In genomic region chr13:45339399-45339798, GRCh38 we compare ENCODE assay signal across 8 cellular contexts. TPM values are rescaled to one million over a fixed set of nuclear protein-coding genes. Genes with fewer than 3 reads are reported as not detected.
DNase-seq lines count a peak whose midpoint lies in the region; ATAC-seq and TF ChIP-seq lines count a peak whose summit lies in the region.

No MANE protein-coding gene starts in this region.

- H3K4me2 ChIP-seq in SK-N-SH: peak overlapping the region; percentile 97

- H3K36me3 ChIP-seq in SK-N-SH (replicated peaks in 1 of 2; ENCODE audit: control insufficient read depth in 1 of 2, insufficient read depth in 2 of 2, low read length in 1 of 2) (peaks cover 56 to 57% of the 10 kb centered on the region in 2 experiments), iPS-18a (ENCODE audit: control insufficient read depth, low read depth, low read length) (peaks cover 54% of the 10 kb centered on the region)

- peaks cover 78% of the 10 kb centered on the region for H3K36me3 Mint-ChIP-seq in activated T-helper 2 cell treated with anti-CD3 and anti-CD28 coated beads, Interferon-gamma antibody, Interleukin-2, Interleukin-4, amounts not matched to agents 10 μg/mL and 5 μg/mL and 100 μg/mL, durations not matched to agents 14 hours and 24 hours and 36 hours (ENCODE audit: low read depth)
- peaks cover 41 to 59% of the 10 kb centered on the region in 2 donors for H3K36me3 Mint-ChIP-seq in stimulated activated naive B cell treated with anti-CD40 and anti-IgM and Interleukin-4, amounts not matched to agents 10 μg/mL and 1 μg/mL and 100 μg/mL, for 72 hours

- no peak for TF ChIP-seq RAD21 in SK-N-SH (IDR thresholded peaks at IDR 0.05; ENCODE audit: low read length)

- intact Hi-C loops in activated T-helper 2 cell treated with anti-CD3 and anti-CD28 coated beads, Interferon-gamma antibody, Interleukin-2, Interleukin-4, amounts not matched to agents 10 μg/mL and 5 μg/mL and 100 μg/mL, durations not matched to agents 14 hours and 24 hours and 36 hours (cut with micrococcal nuclease): no loop called here

- CTCF ChIA-PET in SK-N-SH (lab: Yijun Ruan, JAX): interaction anchor here (1.1 to 3.4 kb wide), 4 partner anchors 10 to 54 kb away, joined by 3 to 16 read pairs (median 4); no protein-coding TSS in a partner anchor

- H3K27ac Mint-ChIP-seq in activated T-helper 2 cell treated with anti-CD3 and anti-CD28 coated beads, Interferon-gamma antibody, Interleukin-2, Interleukin-4, amounts not matched to agents 10 μg/mL and 5 μg/mL and 100 μg/mL, durations not matched to agents 14 hours and 24 hours and 36 hours: no peak overlapping the region
- peak overlapping the region; percentile 99 for H3K27ac Mint-ChIP-seq in stimulated activated naive B cell treated with anti-CD40 and anti-IgM and Interleukin-4, amounts not matched to agents 10 μg/mL and 1 μg/mL and 100 μg/mL, for 72 hours

- POLR2A ChIA-PET in SK-N-SH (lab: Yijun Ruan, JAX): no interaction called here

- H3K9me2 ChIP-seq in SK-N-SH: no peaks in the 10 kb centered on the region

- peaks cover 85% of the 10 kb centered on the region for H3K79me2 ChIP-seq in SK-N-SH (ENCODE audit: insufficient read depth)

- H4K20me1 ChIP-seq in SK-N-SH (ENCODE audit: insufficient read depth): peaks cover 60% of the 10 kb centered on the region

- TF ChIP-seq EP300 in SK-N-SH (IDR thresholded peaks at IDR 0.05; ENCODE audit: borderline replicate concordance in 1 of 2, low read depth in 1 of 2, low read length in 1 of 2): no peak

- H3F3A ChIP-seq in SK-N-SH (replicated peaks; ENCODE audit: insufficient read depth): peaks cover 59% of the 10 kb centered on the region

- H3K27ac ChIP-seq in SK-N-SH (ENCODE audit: low read depth in 2 of 2, low read length in 1 of 2) (peak overlapping the region in 1 of 2 experiments; percentile 98; a peak in 2 of 4 replicates), iPS-18a (ENCODE audit: low read length) (no peak overlapping the region)

- DNase-seq in SK-N-SH: no peak
- no peak for DNase-seq in activated T-helper 2 cell treated with anti-CD3 and anti-CD28 coated beads, Interferon-gamma antibody, Interleukin-2, Interleukin-4, amounts not matched to agents 10 μg/mL and 5 μg/mL and 100 μg/mL, durations not matched to agents 14 hours and 24 hours and 36 hours (ENCODE audit: low spot score)
- no peak for DNase-seq in stimulated activated naive B cell treated with anti-CD40 and anti-IgM and Interleukin-4, amounts not matched to agents 10 μg/mL and 1 μg/mL and 100 μg/mL, for 72 hours
- DNase-seq in NCI-H1092 treated with DMSO at 0.1 percent for 48 hours (lab: John Stamatoyannopoulos, UW): no peak

- H2AFZ ChIP-seq in SK-N-SH (ENCODE audit: low read depth): no peak overlapping the region

- H3K9me3 ChIP-seq in SK-N-SH: no peaks in the 10 kb centered on the region
- no peaks in the 10 kb centered on the region for H3K9me3 ChIP-seq in iPS-18a (ENCODE audit: control insufficient read depth, low read depth, low read length)

- ATAC-seq in SK-N-SH treated with all-trans-retinoic acid at 6 μM for 48 hours (no peak), HG02870 (IDR thresholded peaks at IDR 0.05; ENCODE audit: unreplicated experiment) (no peak), HG03095 (IDR thresholded peaks at IDR 0.05; ENCODE audit: unreplicated experiment) (no peak)
- ATAC-seq in stimulated activated naive B cell treated with anti-CD40 and anti-IgM and Interleukin-4, amounts not matched to agents 10 μg/mL and 1 μg/mL and 100 μg/mL, for 72 hours (replicated peaks): no peak

- TF ChIP-seq CTCF in SK-N-SH (IDR thresholded peaks at IDR 0.05): no peak

- H3K9me3 Mint-ChIP-seq in activated T-helper 2 cell treated with anti-CD3 and anti-CD28 coated beads, Interferon-gamma antibody, Interleukin-2, Interleukin-4, amounts not matched to agents 10 μg/mL and 5 μg/mL and 100 μg/mL, durations not matched to agents 14 hours and 24 hours and 36 hours: no peaks in the 10 kb centered on the region
- no peaks in the 10 kb centered on the region for H3K9me3 Mint-ChIP-seq in stimulated activated naive B cell treated with anti-CD40 and anti-IgM and Interleukin-4, amounts not matched to agents 10 μg/mL and 1 μg/mL and 100 μg/mL, for 72 hours

- peaks cover 56% of the 10 kb centered on the region for H3K4me1 Mint-ChIP-seq in activated T-helper 2 cell treated with anti-CD3 and anti-CD28 coated beads, Interferon-gamma antibody, Interleukin-2, Interleukin-4, amounts not matched to agents 10 μg/mL and 5 μg/mL and 100 μg/mL, durations not matched to agents 14 hours and 24 hours and 36 hours (ENCODE audit: low read depth)
- H3K4me1 Mint-ChIP-seq in stimulated activated naive B cell treated with anti-CD40 and anti-IgM and Interleukin-4, amounts not matched to agents 10 μg/mL and 1 μg/mL and 100 μg/mL, for 72 hours: peaks cover 32 to 51% of the 10 kb centered on the region in 2 donors

- H3K4me1 ChIP-seq in SK-N-SH (ENCODE audit: control insufficient read depth in 1 of 2, insufficient read depth in 2 of 2, low read depth in 1 of 2, low read length in 1 of 2): peaks cover 10 to 35% of the 10 kb centered on the region in 2 experiments; a peak in 3 of 4 replicates
- H3K4me1 ChIP-seq in iPS-18a (ENCODE audit: control insufficient read depth, low read depth, low read length): peaks cover 13% of the 10 kb centered on the region

- H3K4me3 Mint-ChIP-seq in activated T-helper 2 cell treated with anti-CD3 and anti-CD28 coated beads, Interferon-gamma antibody, Interleukin-2, Interleukin-4, amounts not matched to agents 10 μg/mL and 5 μg/mL and 100 μg/mL, durations not matched to agents 14 hours and 24 hours and 36 hours (ENCODE audit: low read depth): peak overlapping the region; percentile 99
- H3K4me3 Mint-ChIP-seq in stimulated activated naive B cell treated with anti-CD40 and anti-IgM and Interleukin-4, amounts not matched to agents 10 μg/mL and 1 μg/mL and 100 μg/mL, for 72 hours: peak overlapping the region in 1 of 2 donors; percentile 97

- H3K27me3 ChIP-seq in SK-N-SH (ENCODE audit: insufficient read depth) (no peaks in the 10 kb centered on the region), iPS-18a (ENCODE audit: control insufficient read depth, insufficient read depth, low read length) (no peaks in the 10 kb centered on the region)

- H3K9ac ChIP-seq in SK-N-SH: peak overlapping the region; percentile 99
- peak overlapping the region; percentile 99 for H3K9ac ChIP-seq in iPS-18a (ENCODE audit: low read length)

- peak overlapping the region; percentile 68 to 99 for H3K4me3 ChIP-seq in SK-N-SH (ENCODE audit: low read depth in 2 of 2, low read length in 1 of 2)
- peak overlapping the region; percentile 99 for H3K4me3 ChIP-seq in iPS-18a (ENCODE audit: low read length)

- H3K27me3 Mint-ChIP-seq in activated T-helper 2 cell treated with anti-CD3 and anti-CD28 coated beads, Interferon-gamma antibody, Interleukin-2, Interleukin-4, amounts not matched to agents 10 μg/mL and 5 μg/mL and 100 μg/mL, durations not matched to agents 14 hours and 24 hours and 36 hours (ENCODE audit: low read depth): no peaks in the 10 kb centered on the region
- H3K27me3 Mint-ChIP-seq in stimulated activated naive B cell treated with anti-CD40 and anti-IgM and Interleukin-4, amounts not matched to agents 10 μg/mL and 1 μg/mL and 100 μg/mL, for 72 hours: no peaks in the 10 kb centered on the region

TF ChIP-seq in SK-N-SH, 30 proteins besides CTCF, POLR2A, EP300 and RAD21:
- TF ChIP-seq TEAD4 (IDR thresholded peaks at IDR 0.05; ENCODE audit: borderline replicate concordance, insufficient read depth) (no peak), IRF3 (IDR thresholded peaks at IDR 0.05; ENCODE audit: low read depth, low read length) (no peak), JUND (IDR thresholded peaks at IDR 0.05) (no peak), FOXM1 (IDR thresholded peaks at IDR 0.05; ENCODE audit: low read depth) (no peak)

TF ChIP-seq in SK-N-SH treated with all-trans-retinoic acid at 6 μM for 48 hours, 23 proteins besides CTCF, POLR2A, EP300 and RAD21 (continues in another document):
- TF ChIP-seq ZC3H10 (CRISPR knock-in tag; IDR thresholded peaks at IDR 0.05) (no peak), CSDC2 (CRISPR knock-in tag; IDR thresholded peaks at IDR 0.05) (no peak), GLIS3 (CRISPR knock-in tag; IDR thresholded peaks at IDR 0.05) (no peak), PATZ1 (CRISPR knock-in tag; IDR thresholded peaks at IDR 0.05; ENCODE audit: borderline replicate concordance) (no peak), RARB (CRISPR knock-in tag; IDR thresholded peaks at IDR 0.05) (no peak), PPARA (CRISPR knock-in tag; IDR thresholded peaks at IDR 0.05; ENCODE audit: borderline replicate concordance) (no peak), ZFP30 (CRISPR knock-in tag; IDR thresholded peaks at IDR 0.05) (no peak), BACH2 (CRISPR knock-in tag; IDR thresholded peaks at IDR 0.05; ENCODE audit: borderline replicate concordance) (no peak), ZFP3 (CRISPR knock-in tag; IDR thresholded peaks at IDR 0.05) (no peak), OSR1 (CRISPR knock-in tag; IDR thresholded peaks at IDR 0.05) (no peak)

RNA-seq across cellular contexts. Expression of gene TPT1, which starts 1.6 kb away (rescaled TPM):
- 1,919 and 2,653 TPM in 2 replicates for polyA plus RNA-seq in SK-N-SH (2012; rRNA removed)
- polyA plus RNA-seq in SK-N-SH (2012; cell fraction: cytosol; rRNA removed): 3,224 and 4,461 TPM in 2 replicates
- 453 and 593 TPM in 2 replicates for polyA plus RNA-seq in SK-N-SH (2012; cell fraction: nucleus; rRNA removed)
- 2,606 and 2,653 TPM in 2 replicates for total RNA-seq in activated T-helper 2 cell treated with anti-CD3 and anti-CD28 coated beads, Interferon-gamma antibody, Interleukin-2, Interleukin-4, amounts not matched to agents 10 μg/mL and 5 μg/mL and 100 μg/mL, durations not matched to agents 14 hours and 24 hours and 36 hours
